ENCODE assay signal across 17 cellular contexts in genomic region chr1:116454940-116455339, GRCh38.
"Had no signal": no experiment of that assay in that cellular context is flagged by ENCODE, and none has a peak within 500 bp of the region (broad histone marks: within the 10 kb centered on the region; RNA-seq: fewer than 3 reads in every experiment).

No MANE protein-coding gene starts in this region.

- FAIRE-seq: colon, small intestine had no signal

- H3K36me3 ChIP-seq: esophagus muscularis mucosa, ovary, right atrium auricular region, sigmoid colon, upper lobe of right lung, vagina had no signal

- H3K4me3 ChIP-seq: esophagus muscularis mucosa, ovary, right atrium auricular region, sigmoid colon, upper lobe of right lung, vagina had no signal

- DNase-seq: effector memory CD8-positive, alpha-beta T cell; kidney glomerular epithelial cell; mammary epithelial cell; natural killer cell; nucleus accumbens; ovary; sigmoid colon; small intestine; stimulated activated CD4-positive, alpha-beta T cell treated with anti-CD3 and anti-CD28 coated beads, Interleukin-12 subunit alpha, Interleukin-12 subunit beta, amount 100 ng/mL, for 4 hours; stimulated activated naive CD4-positive, alpha-beta T cell treated with Interleukin-2 at 50 U/mL for 16 hours; upper lobe of right lung had no signal

- ATAC-seq: effector memory CD8-positive, alpha-beta T cell; left lobe of liver; natural killer cell had no signal

- H3K9me3 ChIP-seq: esophagus muscularis mucosa, ovary, right atrium auricular region, sigmoid colon, upper lobe of right lung, vagina had no signal

- H3K27me3 ChIP-seq: esophagus muscularis mucosa, ovary, right atrium auricular region, sigmoid colon, upper lobe of right lung, vagina had no signal

- H3K27ac ChIP-seq: epithelial cell of prostate, esophagus muscularis mucosa, ovary, right atrium auricular region, sigmoid colon, upper lobe of right lung, vagina had no signal

- H3K4me1 ChIP-seq: esophagus muscularis mucosa, right atrium auricular region, sigmoid colon, upper lobe of right lung, vagina had no signal
